In the genomic region with DNA sequence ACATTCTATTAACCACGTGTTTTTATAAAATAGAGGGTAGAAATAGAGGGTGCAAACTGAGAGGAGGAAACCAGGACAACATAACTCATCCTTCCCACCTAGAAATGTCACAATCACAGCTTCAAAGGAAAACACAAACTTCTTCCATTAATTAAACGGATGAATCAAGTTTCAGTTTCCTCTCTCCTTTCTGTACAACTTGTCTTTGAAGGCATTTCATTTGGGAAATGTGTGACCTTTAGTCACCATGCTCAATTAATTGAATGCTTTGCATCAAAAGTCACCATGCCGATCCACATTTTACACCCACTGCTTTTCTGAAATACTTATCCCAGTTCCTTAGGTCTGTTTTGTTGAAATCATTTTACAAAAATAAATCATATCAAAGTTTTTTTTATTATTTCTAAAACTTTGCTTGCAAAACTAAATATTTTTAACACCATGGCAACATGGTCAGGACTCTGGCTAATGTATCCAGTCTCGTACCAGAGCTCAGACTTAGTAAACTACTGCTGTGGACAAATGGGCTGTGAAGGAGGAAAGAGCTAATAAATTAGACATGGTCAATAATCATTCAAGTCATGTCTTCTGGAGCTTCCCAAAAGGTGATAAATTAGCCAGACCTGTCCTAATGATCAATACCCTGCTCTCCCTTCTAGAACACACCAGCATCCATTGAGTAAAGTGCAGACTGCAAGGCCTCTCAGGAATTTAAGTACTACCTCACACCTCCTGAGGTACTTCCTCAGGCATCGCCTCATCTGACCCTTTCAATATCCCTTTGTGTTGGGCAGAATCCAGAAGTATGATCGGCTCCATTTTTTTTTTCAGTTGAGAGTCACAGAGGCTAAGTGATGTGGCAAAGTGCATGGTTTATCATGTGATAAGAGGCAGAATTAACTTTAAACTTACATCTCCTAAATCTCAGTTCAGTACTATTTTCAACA, we compare ENCODE assay signal across 1 cellular context.
TF ChIP-seq lines count a peak whose summit lies in the region.

No MANE protein-coding gene starts in this region.

TF ChIP-seq in A549, 52 proteins besides CTCF, POLR2A, EP300 and RAD21 (continued from another document):
- no peak for TF ChIP-seq HES2 (IDR thresholded peaks at IDR 0.05)
- no peak for TF ChIP-seq SREBF2 (IDR thresholded peaks at IDR 0.05)
- TF ChIP-seq JUN (IDR thresholded peaks at IDR 0.05) = no peak
